8 cellular contexts compared by ENCODE assay signal in the genomic region with DNA sequence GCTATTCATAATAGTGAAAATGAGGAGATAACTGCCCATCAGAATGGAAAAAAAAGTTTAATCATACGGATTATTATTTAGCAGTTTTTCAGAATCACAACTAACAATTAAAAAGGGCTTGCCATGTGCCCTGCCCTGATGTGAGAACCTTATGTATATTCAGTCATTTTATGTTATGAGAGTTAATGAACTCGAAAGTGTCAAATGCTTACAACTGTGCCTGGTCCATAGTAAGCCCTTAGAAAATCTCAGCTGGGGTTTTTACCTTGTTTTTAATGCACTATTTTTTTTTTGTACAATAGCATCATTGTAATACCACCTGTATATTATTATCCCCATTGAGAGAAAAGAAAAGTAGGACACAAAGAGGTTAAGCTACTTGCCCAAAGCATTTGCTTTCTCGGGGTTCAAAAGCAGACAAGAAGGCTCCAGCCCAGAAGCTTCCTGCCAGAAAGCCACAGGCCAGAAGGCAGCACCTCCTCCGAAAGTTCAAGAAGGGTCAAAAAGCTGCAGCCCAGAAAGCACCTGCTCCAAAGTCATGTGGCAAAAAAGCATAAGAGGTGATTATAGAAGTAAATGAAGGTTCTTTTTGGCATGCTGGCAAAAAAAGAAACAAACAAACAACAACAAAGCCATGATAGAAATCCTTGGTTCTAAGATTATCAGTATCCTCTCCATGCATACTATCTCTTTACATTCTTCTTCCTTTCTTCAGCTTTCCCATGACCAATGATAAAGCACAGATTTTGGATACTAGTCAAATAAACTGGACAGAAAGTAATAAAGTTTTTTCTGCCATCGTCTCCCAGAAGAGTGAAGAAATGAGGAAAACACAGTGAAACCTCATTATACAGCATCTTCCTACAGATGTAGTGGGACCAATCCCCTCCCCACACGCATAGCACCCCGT. TPM values are rescaled to one million over a fixed set of nuclear protein-coding genes. Genes with fewer than 3 reads are reported as not detected.
DNase-seq lines count a peak whose midpoint lies in the region; ATAC-seq and TF ChIP-seq lines count a peak whose summit lies in the region.

No MANE protein-coding gene starts in this region.

- no peaks in the 10 kb centered on the region for H3K36me3 Mint-ChIP-seq in activated T-helper 17 cell treated with anti-CD3 and anti-CD28 coated beads, Interleukin-2, amount 50 U/mL, for 72 hours (ENCODE audit: low read depth)
- H3K36me3 Mint-ChIP-seq in nephron progenitor cell (ENCODE audit: low read depth), result peaks cover 3% of the 10 kb centered on the region

- no peak overlapping the region for H3K4me3 Mint-ChIP-seq in activated T-helper 17 cell treated with anti-CD3 and anti-CD28 coated beads, Interleukin-2, amount 50 U/mL, for 72 hours
- H3K4me3 Mint-ChIP-seq in nephron progenitor cell, result no peak overlapping the region

- peak; percentile 24 for DNase-seq in GM06990 (ENCODE audit: extremely low read depth, insufficient read length)
- DNase-seq in OCI-M2 (lab: John Stamatoyannopoulos, UW; ENCODE audit: unreplicated experiment), result no peak
- no peak for DNase-seq in hippocampal formation (lab: John Stamatoyannopoulos, UW)
- DNase-seq in nephron progenitor cell, result no peak
- DNase-seq in Right ventricle myocardium superior, result no peak

- TF ChIP-seq CTCF in GM06990 (IDR thresholded peaks at IDR 0.05; ENCODE audit: insufficient read depth, low read length, poor library complexity, severe bottlenecking) (no peak), nephron progenitor cell (IDR thresholded peaks at IDR 0.05) (no peak)

- H3K36me3 ChIP-seq in GM06990 (ENCODE audit: control insufficient read depth, insufficient read depth, low read length), result no peaks in the 10 kb centered on the region

- H3K27me3 Mint-ChIP-seq in activated T-helper 17 cell treated with anti-CD3 and anti-CD28 coated beads, Interleukin-2, amount 50 U/mL, for 72 hours, result no peaks in the 10 kb centered on the region
- peaks cover 2% of the 10 kb centered on the region for H3K27me3 Mint-ChIP-seq in nephron progenitor cell (ENCODE audit: low read depth, poor library complexity)

- no peaks in the 10 kb centered on the region for H3K9me3 Mint-ChIP-seq in activated T-helper 17 cell treated with anti-CD3 and anti-CD28 coated beads, Interleukin-2, amount 50 U/mL, for 72 hours
- peaks cover 7% of the 10 kb centered on the region for H3K9me3 Mint-ChIP-seq in nephron progenitor cell

- intact Hi-C loops in Right ventricle myocardium superior (cut with DNase I), result no loop called here

- H3K27ac Mint-ChIP-seq in activated T-helper 17 cell treated with anti-CD3 and anti-CD28 coated beads, Interleukin-2, amount 50 U/mL, for 72 hours, result no peak overlapping the region
- no peak overlapping the region for H3K27ac Mint-ChIP-seq in nephron progenitor cell

- ATAC-seq in GM19395 (IDR thresholded peaks at IDR 0.05; ENCODE audit: unreplicated experiment) (peak; percentile 98), HG03095 (IDR thresholded peaks at IDR 0.05; ENCODE audit: unreplicated experiment) (peak; percentile 98), Right ventricle myocardium superior (ENCODE audit: poor library complexity) (no peak)
- peak; percentile 68 for ATAC-seq in activated T-helper 17 cell treated with anti-CD3 and anti-CD28 coated beads, Interleukin-2, amount 50 U/mL, for 72 hours (replicated peaks)

- peaks cover 17% of the 10 kb centered on the region for H3K4me1 Mint-ChIP-seq in activated T-helper 17 cell treated with anti-CD3 and anti-CD28 coated beads, Interleukin-2, amount 50 U/mL, for 72 hours
- peaks cover 3% of the 10 kb centered on the region for H3K4me1 Mint-ChIP-seq in nephron progenitor cell

- no peak overlapping the region for H3K4me3 ChIP-seq in GM06990 (replicated peaks; ENCODE audit: low read depth, low read length)

- H3K27me3 ChIP-seq in GM06990 (replicated peaks; ENCODE audit: control insufficient read depth, insufficient read depth, low read length), result no peaks in the 10 kb centered on the region

RNA-seq across cellular contexts. Expression of a gene that starts 59.1 kb away (rescaled TPM):
- total RNA-seq in activated T-helper 17 cell treated with anti-CD3 and anti-CD28 coated beads, Interleukin-2, amount 50 U/mL, for 72 hours, result 100 to 1,000 TPM; 715 to 937 TPM
- 263 TPM for total RNA-seq in Right ventricle myocardium superior
